Comparison of ENCODE assay signal across 8 cellular contexts in genomic region chr2:86225581-86225980, GRCh38. TPM values are rescaled to one million over a fixed set of nuclear protein-coding genes. Genes with fewer than 3 reads are reported as not detected.
DNase-seq lines count a peak whose midpoint lies in the region; ATAC-seq and TF ChIP-seq lines count a peak whose summit lies in the region.

No MANE protein-coding gene starts in this region.

- ATAC-seq in GM21529 (IDR thresholded peaks at IDR 0.05; ENCODE audit: unreplicated experiment) = peak; percentile 71

- no peak overlapping the region for H3K4me3 ChIP-seq in OCI-LY1 (ENCODE audit: low read depth, low read length, poor library complexity, severe bottlenecking)
- H3K4me3 ChIP-seq in transverse colon = no peak overlapping the region

- H3F3A ChIP-seq in OCI-LY1 (ENCODE audit: insufficient read depth, low read length) = no peaks in the 10 kb centered on the region

- peaks cover 0 to 2% of the 10 kb centered on the region in 2 donors for H3K36me3 Mint-ChIP-seq in CD14-positive monocyte

- H3K4me1 ChIP-seq in OCI-LY1 (ENCODE audit: insufficient read depth, low read length, severe bottlenecking) (peaks cover 20% of the 10 kb centered on the region), transverse colon (peaks cover 4 to 24% (median 18%) of the 10 kb centered on the region in 4 donors)

- no peaks in the 10 kb centered on the region for H3K9me3 Mint-ChIP-seq in CD14-positive monocyte

- H3K4me1 Mint-ChIP-seq in CD14-positive monocyte = peaks cover 44% of the 10 kb centered on the region

- H3K27ac ChIP-seq in OCI-LY1 (ENCODE audit: low read depth, low read length, poor library complexity, severe bottlenecking) = no peak overlapping the region
- peak overlapping the region; percentile 51 to 87 (median 76) for H3K27ac ChIP-seq in transverse colon

- intact Hi-C loops in CD14-positive monocyte (cut with micrococcal nuclease) (loop anchor here (10.0 kb wide), 2 partner anchors 139 to 219 kb away; partner anchors contain the start of gene KDM3A (in 1 of the 2)), transverse colon (cut with DNase I; ENCODE audit: low total_unique reads) (loop anchor here (10.0 kb wide), 1 partner anchor 109 kb away; the partner anchor contains the start of gene REEP1)

- no peak for TF ChIP-seq EP300 in transverse colon (IDR thresholded peaks at IDR 0.05; ENCODE audit: low read depth)

- H3K4me3 Mint-ChIP-seq in CD14-positive monocyte = peak overlapping the region; percentile 6 to 76

- peak overlapping the region; percentile 76 to 94 (median 90) for H3K27ac Mint-ChIP-seq in CD14-positive monocyte

- TF ChIP-seq POLR2A in transverse colon (IDR thresholded peaks at IDR 0.05) = no peak

- no peaks in the 10 kb centered on the region for H3K79me2 ChIP-seq in OCI-LY1 (ENCODE audit: insufficient read depth, low read length)

- 47 to 60% methylated on average over 1 to 6 of the region's 6 CpGs for WGBS in transverse colon (ENCODE audit: low coverage in 1 of 2), 2 donors

- H3K27me3 Mint-ChIP-seq in CD14-positive monocyte (ENCODE audit: low read depth in 3 of 3) = peaks cover 0 to 1% (median 1%) of the 10 kb centered on the region in 3 donors

- H3K4me2 ChIP-seq in OCI-LY1 (ENCODE audit: low read length) = peak overlapping the region; percentile 51; the same call in 1 of the 2 replicates

- in situ Hi-C loops in transverse colon (cut with MboI; ENCODE audit: low pct_ligation_motif_present in 1 of 4, low pct_unique_long_range_greater_than_20kb in 1 of 4, low sequenced_read_pairs in 3 of 4) = loop anchor here in 3 of 4 donors (10.0 to 25.0 kb wide), 3 partner anchors 137 to 219 kb away; partner anchors contain the start of gene KDM3A (in 1 of the 3)

- H2AFZ ChIP-seq in OCI-LY1 (ENCODE audit: low read length) = peak overlapping the region; percentile 75; the same call in 1 of the 2 replicates

- no peaks in the 10 kb centered on the region for H3K9me3 ChIP-seq in OCI-LY1 (ENCODE audit: low read length)
- H3K9me3 ChIP-seq in transverse colon = no peaks in the 10 kb centered on the region

- no peaks in the 10 kb centered on the region for H4K20me1 ChIP-seq in OCI-LY1 (ENCODE audit: insufficient read depth, low read length)

- no peaks in the 10 kb centered on the region for H3K9me2 ChIP-seq in OCI-LY1 (ENCODE audit: low read depth, low read length)

- TF ChIP-seq CTCF in CD14-positive monocyte (IDR thresholded peaks at IDR 0.05) (no peak), OCI-LY1 (IDR thresholded peaks at IDR 0.05; ENCODE audit: low read length) (no peak), transverse colon (IDR thresholded peaks at IDR 0.05) (no peak)

- H3K27me3 ChIP-seq in OCI-LY1 (ENCODE audit: insufficient read depth, low read length) = no peaks in the 10 kb centered on the region
- no peaks in the 10 kb centered on the region for H3K27me3 ChIP-seq in transverse colon

- no peaks in the 10 kb centered on the region for H3K36me3 ChIP-seq in OCI-LY1 (ENCODE audit: insufficient read depth, low read length)
- no peaks in the 10 kb centered on the region for H3K36me3 ChIP-seq in transverse colon

- DNase-seq in CD14-positive monocyte (ENCODE audit: low spot score) (peak; percentile 74), mucosa of gallbladder (ENCODE audit: low spot score) (peak; percentile 38), transverse colon (peak; percentile 31), SW 1271 (lab: John Stamatoyannopoulos, UW) (no peak), HuH-7 (ENCODE audit: low spot score) (no peak)
- peak; percentile 20 for DNase-seq in activated naive CD8-positive, alpha-beta T cell treated with anti-CD3 and anti-CD28 coated beads, Interleukin-2, amount 50 U/mL, for 16 hours (ENCODE audit: low read depth, low spot score)

- H3K9ac ChIP-seq in OCI-LY1 (ENCODE audit: low read length) = no peak overlapping the region; the same call in 1 of the 2 replicates

RNA-seq across cellular contexts. Expression of gene MRPL35, which starts 26.3 kb away (rescaled TPM):
- 10 to 100 TPM; 26.9 to 35.0 TPM for polyA plus RNA-seq in CD14-positive monocyte
- total RNA-seq in mucosa of gallbladder (39.5 TPM), transverse colon (10 to 100 TPM in 3 of 4 donors, 1 to 10 TPM in 1; 7.2 to 53.2 (median 38.4) TPM)

RNA-seq across cellular contexts. Expression of gene IMMT, which starts 30.3 kb away (rescaled TPM):
- polyA plus RNA-seq in CD14-positive monocyte = 10 to 100 TPM; 41.2 to 54.0 TPM
- 74.7 TPM for total RNA-seq in mucosa of gallbladder
- 100 to 1,000 TPM in 1 of 4 donors, 10 to 100 TPM in 3; 44.4 to 149 (median 85.8) TPM for total RNA-seq in transverse colon

Comparison
In these comparisons a context has a peak if more than half of its experiments do, and no peak if none do; other contexts are left out.
1. DNase-seq: peak in CD14-positive monocyte (single experiment), activated naive CD8-positive, alpha-beta T cell treated with anti-CD3 and anti-CD28 coated beads, Interleukin-2, amount 50 U/mL, for 16 hours (single experiment), mucosa of gallbladder (single experiment) and transverse colon (single experiment); none in SW 1271 (0 of 2) and HuH-7 (single experiment).